12 cellular contexts compared by ENCODE assay signal in genomic region chr2:46521215-46521683, GRCh38. TPM values are rescaled to one million over a fixed set of nuclear protein-coding genes. Genes with fewer than 3 reads are reported as not detected.
DNase-seq lines count a peak whose midpoint lies in the region; ATAC-seq and TF ChIP-seq lines count a peak whose summit lies in the region.
"Had no signal": no experiment of that assay in that cellular context is flagged by ENCODE, and none has a peak within 500 bp of the region (broad histone marks: within the 10 kb centered on the region; RNA-seq: fewer than 3 reads in every experiment).

No MANE protein-coding gene starts in this region.

- TF ChIP-seq POLR2A in stomach (IDR thresholded peaks at IDR 0.05) = no peak

- H3K4me1 ChIP-seq in right cardiac atrium (ENCODE audit: control insufficient read depth, insufficient read depth, low read length) = no peaks in the 10 kb centered on the region
- H3K4me1 ChIP-seq in stomach = peaks cover 0 to 8% (median 6%) of the 10 kb centered on the region in 4 donors
- peaks cover 0 to 4% of the 10 kb centered on the region in 2 experiments; a peak in 1 of 4 replicates for H3K4me1 ChIP-seq in SK-N-SH (ENCODE audit: control insufficient read depth in 1 of 2, insufficient read depth in 2 of 2, low read depth in 1 of 2, low read length in 1 of 2)

- TF ChIP-seq CTCF in stomach (IDR thresholded peaks at IDR 0.05) (no peak), SK-N-SH (IDR thresholded peaks at IDR 0.05) (no peak)

- H3K9me3 ChIP-seq in right cardiac atrium (ENCODE audit: control insufficient read depth, low read length) (no peaks in the 10 kb centered on the region), stomach (peaks cover 0 to 8% (median 0%) of the 10 kb centered on the region in 4 donors), SK-N-SH (peaks cover 15% of the 10 kb centered on the region; the same call in 1 of the 2 replicates)

- H3K9me2 ChIP-seq in SK-N-SH = no peaks in the 10 kb centered on the region

- ATAC-seq in GM21447 (IDR thresholded peaks at IDR 0.05; ENCODE audit: unreplicated experiment) = peak; percentile 53
- ATAC-seq in activated T-helper 17 cell treated with anti-CD3 and anti-CD28 coated beads, Interleukin-2, amount 50 U/mL, for 72 hours (replicated peaks) = peak; percentile 70
- peak; percentile 85 to 92 for ATAC-seq in right cardiac atrium
- ATAC-seq in HG03159 (IDR thresholded peaks at IDR 0.05; ENCODE audit: unreplicated experiment) = no peak

- no peaks in the 10 kb centered on the region for H3K27me3 Mint-ChIP-seq in activated T-helper 17 cell treated with anti-CD3 and anti-CD28 coated beads, Interleukin-2, amount 50 U/mL, for 72 hours

- CTCF ChIA-PET in SK-N-SH (lab: Yijun Ruan, JAX) = no interaction called here

- DNase-seq in right cardiac atrium = peak; percentile 87 to 88 (median 87)
- DNase-seq in stomach = peak; percentile 50
- no peak for DNase-seq in SK-N-SH
- DNase-seq in RPMI8226 = no peak
- no peak for DNase-seq in iPS-NIHi7 (ENCODE audit: extremely low spot score)
- DNase-seq: activated naive CD8-positive, alpha-beta T cell treated with anti-CD3 and anti-CD28 coated beads, Interleukin-2, amount 10 ng/mL, durations not matched to agents 7 days and 5 days; retina had no signal

- H3K4me3 Mint-ChIP-seq in activated T-helper 17 cell treated with anti-CD3 and anti-CD28 coated beads, Interleukin-2, amount 50 U/mL, for 72 hours = no peak overlapping the region
- H3K4me3 Mint-ChIP-seq: activated naive CD8-positive, alpha-beta T cell treated with anti-CD3 and anti-CD28 coated beads, Interleukin-2, amount 10 ng/mL, durations not matched to agents 7 days and 5 days had no signal

- POLR2A ChIA-PET in SK-N-SH (lab: Yijun Ruan, JAX) = no interaction called here

- no peak overlapping the region for H3K4me2 ChIP-seq in SK-N-SH

- 13% methylated on average over 2 of the region's 2 CpGs for WGBS in right cardiac atrium
- WGBS in stomach, 5 donors = 27 to 41% (median 33%) methylated on average over 2 of the region's 2 CpGs
- WGBS in SK-N-SH (ENCODE audit: low lambda C conversion rate) = 59% methylated on average over 2 of the region's 2 CpGs

- no peaks in the 10 kb centered on the region for H3K9me3 Mint-ChIP-seq in activated T-helper 17 cell treated with anti-CD3 and anti-CD28 coated beads, Interleukin-2, amount 50 U/mL, for 72 hours

- intact Hi-C loops in right cardiac atrium (cut with DNase I) (no loop called here), stomach (cut with DNase I; ENCODE audit: low total_unique reads) (no loop called here)

- no peak overlapping the region for H3K27ac Mint-ChIP-seq in activated T-helper 17 cell treated with anti-CD3 and anti-CD28 coated beads, Interleukin-2, amount 50 U/mL, for 72 hours
- H3K27ac Mint-ChIP-seq: activated naive CD8-positive, alpha-beta T cell treated with anti-CD3 and anti-CD28 coated beads, Interleukin-2, amount 10 ng/mL, durations not matched to agents 7 days and 5 days had no signal

- H3K4me3 ChIP-seq in right cardiac atrium (ENCODE audit: low read length) (no peak overlapping the region), stomach (no peak overlapping the region), SK-N-SH (ENCODE audit: low read depth in 2 of 2, low read length in 1 of 2) (no peak overlapping the region)

- H3K36me3 ChIP-seq in stomach (no peaks in the 10 kb centered on the region), SK-N-SH (replicated peaks in 1 of 2; ENCODE audit: control insufficient read depth in 1 of 2, insufficient read depth in 2 of 2, low read length in 1 of 2) (no peaks in the 10 kb centered on the region)

- no peak for TF ChIP-seq RAD21 in SK-N-SH (IDR thresholded peaks at IDR 0.05; ENCODE audit: low read length)

- H3K79me2 ChIP-seq in SK-N-SH (ENCODE audit: insufficient read depth) = no peaks in the 10 kb centered on the region

- H3K36me3 Mint-ChIP-seq in activated T-helper 17 cell treated with anti-CD3 and anti-CD28 coated beads, Interleukin-2, amount 50 U/mL, for 72 hours (ENCODE audit: low read depth) = no peaks in the 10 kb centered on the region
- H3K36me3 Mint-ChIP-seq: activated naive CD8-positive, alpha-beta T cell treated with anti-CD3 and anti-CD28 coated beads, Interleukin-2, amount 10 ng/mL, durations not matched to agents 7 days and 5 days had no signal

- peaks cover 6% of the 10 kb centered on the region for H3K4me1 Mint-ChIP-seq in activated T-helper 17 cell treated with anti-CD3 and anti-CD28 coated beads, Interleukin-2, amount 50 U/mL, for 72 hours
- H3K4me1 Mint-ChIP-seq: activated naive CD8-positive, alpha-beta T cell treated with anti-CD3 and anti-CD28 coated beads, Interleukin-2, amount 10 ng/mL, durations not matched to agents 7 days and 5 days had no signal

- no peak for TF ChIP-seq EP300 in stomach (IDR thresholded peaks at IDR 0.05)
- TF ChIP-seq EP300 in SK-N-SH (IDR thresholded peaks at IDR 0.05; ENCODE audit: borderline replicate concordance in 1 of 2, low read depth in 1 of 2, low read length in 1 of 2) = no peak

- H3K9ac ChIP-seq in SK-N-SH = no peak overlapping the region

- peak overlapping the region; percentile 12 for H3K27ac ChIP-seq in right cardiac atrium (ENCODE audit: low read length)
- peak overlapping the region in 4 of 5 donors; percentile 21 to 43 (median 40) for H3K27ac ChIP-seq in stomach
- no peak overlapping the region for H3K27ac ChIP-seq in SK-N-SH (ENCODE audit: low read depth in 2 of 2, low read length in 1 of 2)

- no peaks in the 10 kb centered on the region for H4K20me1 ChIP-seq in SK-N-SH (ENCODE audit: insufficient read depth)

- H2AFZ ChIP-seq in SK-N-SH (ENCODE audit: low read depth) = no peak overlapping the region

- H3K27me3 ChIP-seq in right cardiac atrium (ENCODE audit: control insufficient read depth, insufficient read depth) (no peaks in the 10 kb centered on the region), stomach (no peaks in the 10 kb centered on the region), SK-N-SH (ENCODE audit: insufficient read depth) (no peaks in the 10 kb centered on the region)

- H3F3A ChIP-seq in SK-N-SH (replicated peaks; ENCODE audit: insufficient read depth) = no peaks in the 10 kb centered on the region

TF ChIP-seq in SK-N-SH, 30 proteins besides CTCF, POLR2A, EP300 and RAD21 (continues in another document):
- no peak for TF ChIP-seq SIN3A (IDR thresholded peaks at IDR 0.05; ENCODE audit: borderline replicate concordance, low read depth, low read length)
- TF ChIP-seq TCF12 (IDR thresholded peaks at IDR 0.05) = no peak
- no peak for TF ChIP-seq CHD2 (IDR thresholded peaks at IDR 0.05; ENCODE audit: low read length, partially characterized antibody)
- no peak for TF ChIP-seq FOXJ3 (CRISPR knock-in tag; IDR thresholded peaks at IDR 0.05)
- no peak for TF ChIP-seq FOSL2 (IDR thresholded peaks at IDR 0.05; ENCODE audit: borderline replicate concordance, low read depth)
- TF ChIP-seq SMC3 (IDR thresholded peaks at IDR 0.05; ENCODE audit: low read depth, low read length) = no peak
- no peak for TF ChIP-seq NFIC (IDR thresholded peaks at IDR 0.05; ENCODE audit: borderline replicate concordance)
- no peak for TF ChIP-seq IRF3 (IDR thresholded peaks at IDR 0.05; ENCODE audit: low read depth, low read length)
- no peak for TF ChIP-seq MAX (IDR thresholded peaks at IDR 0.05; ENCODE audit: low read depth)
- TF ChIP-seq USF2 (IDR thresholded peaks at IDR 0.05; ENCODE audit: borderline replicate concordance, low read depth, low read length) = no peak

RNA-seq across cellular contexts. Expression of gene RHOQ, which starts 21.0 kb away (rescaled TPM):
- 1 to 10 TPM; 5.2 to 8.4 TPM for total RNA-seq in activated T-helper 17 cell treated with anti-CD3 and anti-CD28 coated beads, Interleukin-2, amount 50 U/mL, for 72 hours
- 100 to 1,000 TPM; 144 to 169 (median 162) TPM for total RNA-seq in right cardiac atrium
- 103 TPM for polyA plus RNA-seq in right cardiac atrium
- total RNA-seq in stomach = 100 to 1,000 TPM in 1 of 5 donors, 10 to 100 TPM in 3, 1 to 10 TPM in 1; 4.9 to 102 (median 92.0) TPM
- 10 to 100 TPM; 22.4 to 48.0 (median 37.9) TPM for polyA plus RNA-seq in stomach
- 33.6 and 41.2 TPM in 2 replicates for polyA plus RNA-seq in SK-N-SH (2012; rRNA removed)
- 52.0 and 64.7 TPM in 2 replicates for polyA plus RNA-seq in SK-N-SH (2012; cell fraction: cytosol; rRNA removed)
- 36.9 and 64.0 TPM in 2 replicates for polyA plus RNA-seq in SK-N-SH (2012; cell fraction: nucleus; rRNA removed)

RNA-seq across cellular contexts. Expression of gene ATP6V1E2, which starts 21.1 kb away (rescaled TPM):
- total RNA-seq in activated T-helper 17 cell treated with anti-CD3 and anti-CD28 coated beads, Interleukin-2, amount 50 U/mL, for 72 hours = 1 to 10 TPM; 2.2 to 5.2 TPM
- total RNA-seq in right cardiac atrium = 1 to 10 TPM; 3.4 to 7.0 (median 6.3) TPM
- polyA plus RNA-seq in right cardiac atrium = 3.5 TPM
- total RNA-seq in stomach = 10 to 100 TPM in 2 of 5 donors, 1 to 10 TPM in 1, under 1 TPM in 1, not detected in 1; 0.89 to 38.2 (median 10.0) TPM
- 1 to 10 TPM; 2.0 to 4.9 (median 2.8) TPM for polyA plus RNA-seq in stomach
- 9.3 and 9.5 TPM in 2 replicates for polyA plus RNA-seq in SK-N-SH (2012; rRNA removed)
- 6.3 and 9.7 TPM in 2 replicates for polyA plus RNA-seq in SK-N-SH (2012; cell fraction: cytosol; rRNA removed)
- polyA plus RNA-seq in SK-N-SH (2012; cell fraction: nucleus; rRNA removed) = 7.2 and 8.1 TPM in 2 replicates

RNA-seq across cellular contexts. Expression of gene TMEM247, which starts 41.9 kb away (rescaled TPM):
- total RNA-seq in activated T-helper 17 cell treated with anti-CD3 and anti-CD28 coated beads, Interleukin-2, amount 50 U/mL, for 72 hours = not detected
- total RNA-seq in right cardiac atrium (not detected), stomach (not detected)
- polyA plus RNA-seq in right cardiac atrium (not detected), stomach (not detected), SK-N-SH (2012; rRNA removed) (not detected in 2 replicates)
- not detected in 2 replicates for polyA plus RNA-seq in SK-N-SH (2012; cell fraction: cytosol; rRNA removed)
- polyA plus RNA-seq in SK-N-SH (2012; cell fraction: nucleus; rRNA removed) = not detected in 2 replicates
- total RNA-seq: activated naive CD8-positive, alpha-beta T cell treated with anti-CD3 and anti-CD28 coated beads, Interleukin-2, amount 10 ng/mL, durations not matched to agents 7 days and 5 days; subcutaneous adipose tissue; T-helper 2 cell treated with Interferon-gamma antibody and Interleukin-4, amounts not matched to agents 100 ng/mL and 5 ng/mL, for 36 hours had no signal

Comparison
In these comparisons a context has a peak if more than half of its experiments do, and no peak if none do; other contexts are left out.
1. DNase-seq: peak in right cardiac atrium (3 of 3) and stomach (single experiment); none in SK-N-SH (single experiment), RPMI8226 (single experiment) and iPS-NIHi7 (single experiment).
2. H3K27ac ChIP-seq: peak in right cardiac atrium (single experiment) and stomach (4 of 5); none in SK-N-SH (0 of 2).